ENCODE assay signal across 1 cellular context in the genomic region with DNA sequence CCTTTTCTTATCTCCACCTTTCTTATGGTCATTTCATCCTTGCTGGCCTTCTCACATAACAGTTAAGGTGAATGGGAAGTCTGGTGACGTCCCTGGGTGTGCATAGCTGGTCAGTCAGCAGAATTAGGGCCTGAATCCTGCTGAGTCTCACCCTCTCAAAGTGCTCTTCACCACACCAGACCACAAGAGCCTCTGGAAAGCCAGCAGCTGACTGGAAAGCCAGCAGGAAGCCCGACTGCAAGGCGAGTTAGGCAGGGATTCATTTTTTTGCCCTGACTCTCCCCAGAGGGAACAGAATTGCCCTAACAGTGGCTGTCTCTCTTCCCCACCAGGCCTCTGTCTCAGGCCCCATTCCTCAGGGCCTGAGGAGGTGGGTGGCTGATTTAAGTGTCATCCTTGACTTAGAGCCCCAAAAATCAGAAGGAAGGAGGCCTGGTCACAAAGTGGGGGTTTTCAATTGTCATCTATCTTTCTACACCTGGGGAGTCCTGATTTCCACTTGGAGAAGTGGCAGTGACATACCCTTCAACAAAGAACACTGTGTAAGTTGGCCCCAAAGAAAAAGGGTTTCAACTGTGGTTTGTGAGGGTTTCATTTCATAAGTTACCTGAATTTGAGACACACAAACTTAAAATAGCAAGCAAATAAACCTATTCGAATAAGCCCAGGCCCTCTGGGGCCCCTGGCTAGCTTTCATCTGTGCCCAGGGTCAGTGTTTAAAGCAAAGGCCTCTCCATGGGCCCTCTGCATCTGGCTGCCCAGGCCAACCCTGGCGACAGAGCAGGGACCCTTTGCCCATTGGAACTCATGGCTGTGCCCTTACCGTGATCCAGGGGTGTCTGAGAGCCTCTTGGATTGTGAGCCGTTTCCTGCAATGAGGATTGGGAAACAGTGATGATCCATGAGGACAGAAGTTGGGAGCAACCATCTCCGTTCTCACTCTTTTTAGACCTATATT.
TF ChIP-seq lines count a peak whose summit lies in the region.

No MANE protein-coding gene starts in this region.

TF ChIP-seq in GM12878, 131 proteins besides CTCF, POLR2A, EP300 and RAD21:
- TF ChIP-seq NR2C1 (IDR thresholded peaks at IDR 0.05) (no peak), RUNX3 (IDR thresholded peaks at IDR 0.05; ENCODE audit: low read length) (peak; percentile 68), SPI1 (IDR thresholded peaks at IDR 0.05; ENCODE audit: borderline replicate concordance, insufficient read depth, low read depth, low read length) (no peak), IKZF1 (conservative IDR thresholded peaks at IDR 0.05) (0 out of 2 replicates have a peak, but pooled peaks have one; percentile 9), HSF1 (IDR thresholded peaks at IDR 0.05; ENCODE audit: low read depth, low read length) (no peak), TCF12 (IDR thresholded peaks at IDR 0.05; ENCODE audit: low read depth, low read length) (no peak), IRF4 (IDR thresholded peaks at IDR 0.05; ENCODE audit: low read depth, low read length) (no peak)
